ENCODE assay signal across 2 cellular contexts in the genomic region with DNA sequence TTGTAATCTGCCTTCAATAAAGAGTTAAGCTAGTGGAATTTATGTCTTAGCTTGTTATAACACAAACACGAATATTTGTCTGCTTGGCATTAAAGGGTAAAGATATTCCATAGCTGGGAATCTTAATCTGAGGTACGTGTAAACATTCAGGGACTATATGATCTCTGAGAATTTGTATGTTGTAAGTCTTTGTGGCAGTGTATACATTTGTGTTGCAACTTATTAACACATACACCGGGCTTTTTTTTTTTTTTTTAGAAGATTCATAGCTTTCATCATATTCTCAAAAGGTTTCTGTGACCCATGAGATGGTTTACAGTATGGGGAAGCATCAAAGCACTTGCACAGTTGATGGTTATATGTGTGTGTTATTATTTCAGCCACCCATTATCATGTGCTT.
TF ChIP-seq lines count a peak whose summit lies in the region.

No MANE protein-coding gene starts in this region.

TF ChIP-seq in GM23338, 12 proteins besides CTCF, POLR2A, EP300 and RAD21 (continues in another document):
- TF ChIP-seq STAT1 (IDR thresholded peaks at IDR 0.05; ENCODE audit: unreplicated experiment): no peak
- TF ChIP-seq, protein P1, sequence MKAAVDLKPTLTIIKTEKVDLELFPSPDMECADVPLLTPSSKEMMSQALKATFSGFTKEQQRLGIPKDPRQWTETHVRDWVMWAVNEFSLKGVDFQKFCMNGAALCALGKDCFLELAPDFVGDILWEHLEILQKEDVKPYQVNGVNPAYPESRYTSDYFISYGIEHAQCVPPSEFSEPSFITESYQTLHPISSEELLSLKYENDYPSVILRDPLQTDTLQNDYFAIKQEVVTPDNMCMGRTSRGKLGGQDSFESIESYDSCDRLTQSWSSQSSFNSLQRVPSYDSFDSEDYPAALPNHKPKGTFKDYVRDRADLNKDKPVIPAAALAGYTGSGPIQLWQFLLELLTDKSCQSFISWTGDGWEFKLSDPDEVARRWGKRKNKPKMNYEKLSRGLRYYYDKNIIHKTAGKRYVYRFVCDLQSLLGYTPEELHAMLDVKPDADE (IDR thresholded peaks at IDR 0.05): no peak
- TF ChIP-seq, protein P2, sequence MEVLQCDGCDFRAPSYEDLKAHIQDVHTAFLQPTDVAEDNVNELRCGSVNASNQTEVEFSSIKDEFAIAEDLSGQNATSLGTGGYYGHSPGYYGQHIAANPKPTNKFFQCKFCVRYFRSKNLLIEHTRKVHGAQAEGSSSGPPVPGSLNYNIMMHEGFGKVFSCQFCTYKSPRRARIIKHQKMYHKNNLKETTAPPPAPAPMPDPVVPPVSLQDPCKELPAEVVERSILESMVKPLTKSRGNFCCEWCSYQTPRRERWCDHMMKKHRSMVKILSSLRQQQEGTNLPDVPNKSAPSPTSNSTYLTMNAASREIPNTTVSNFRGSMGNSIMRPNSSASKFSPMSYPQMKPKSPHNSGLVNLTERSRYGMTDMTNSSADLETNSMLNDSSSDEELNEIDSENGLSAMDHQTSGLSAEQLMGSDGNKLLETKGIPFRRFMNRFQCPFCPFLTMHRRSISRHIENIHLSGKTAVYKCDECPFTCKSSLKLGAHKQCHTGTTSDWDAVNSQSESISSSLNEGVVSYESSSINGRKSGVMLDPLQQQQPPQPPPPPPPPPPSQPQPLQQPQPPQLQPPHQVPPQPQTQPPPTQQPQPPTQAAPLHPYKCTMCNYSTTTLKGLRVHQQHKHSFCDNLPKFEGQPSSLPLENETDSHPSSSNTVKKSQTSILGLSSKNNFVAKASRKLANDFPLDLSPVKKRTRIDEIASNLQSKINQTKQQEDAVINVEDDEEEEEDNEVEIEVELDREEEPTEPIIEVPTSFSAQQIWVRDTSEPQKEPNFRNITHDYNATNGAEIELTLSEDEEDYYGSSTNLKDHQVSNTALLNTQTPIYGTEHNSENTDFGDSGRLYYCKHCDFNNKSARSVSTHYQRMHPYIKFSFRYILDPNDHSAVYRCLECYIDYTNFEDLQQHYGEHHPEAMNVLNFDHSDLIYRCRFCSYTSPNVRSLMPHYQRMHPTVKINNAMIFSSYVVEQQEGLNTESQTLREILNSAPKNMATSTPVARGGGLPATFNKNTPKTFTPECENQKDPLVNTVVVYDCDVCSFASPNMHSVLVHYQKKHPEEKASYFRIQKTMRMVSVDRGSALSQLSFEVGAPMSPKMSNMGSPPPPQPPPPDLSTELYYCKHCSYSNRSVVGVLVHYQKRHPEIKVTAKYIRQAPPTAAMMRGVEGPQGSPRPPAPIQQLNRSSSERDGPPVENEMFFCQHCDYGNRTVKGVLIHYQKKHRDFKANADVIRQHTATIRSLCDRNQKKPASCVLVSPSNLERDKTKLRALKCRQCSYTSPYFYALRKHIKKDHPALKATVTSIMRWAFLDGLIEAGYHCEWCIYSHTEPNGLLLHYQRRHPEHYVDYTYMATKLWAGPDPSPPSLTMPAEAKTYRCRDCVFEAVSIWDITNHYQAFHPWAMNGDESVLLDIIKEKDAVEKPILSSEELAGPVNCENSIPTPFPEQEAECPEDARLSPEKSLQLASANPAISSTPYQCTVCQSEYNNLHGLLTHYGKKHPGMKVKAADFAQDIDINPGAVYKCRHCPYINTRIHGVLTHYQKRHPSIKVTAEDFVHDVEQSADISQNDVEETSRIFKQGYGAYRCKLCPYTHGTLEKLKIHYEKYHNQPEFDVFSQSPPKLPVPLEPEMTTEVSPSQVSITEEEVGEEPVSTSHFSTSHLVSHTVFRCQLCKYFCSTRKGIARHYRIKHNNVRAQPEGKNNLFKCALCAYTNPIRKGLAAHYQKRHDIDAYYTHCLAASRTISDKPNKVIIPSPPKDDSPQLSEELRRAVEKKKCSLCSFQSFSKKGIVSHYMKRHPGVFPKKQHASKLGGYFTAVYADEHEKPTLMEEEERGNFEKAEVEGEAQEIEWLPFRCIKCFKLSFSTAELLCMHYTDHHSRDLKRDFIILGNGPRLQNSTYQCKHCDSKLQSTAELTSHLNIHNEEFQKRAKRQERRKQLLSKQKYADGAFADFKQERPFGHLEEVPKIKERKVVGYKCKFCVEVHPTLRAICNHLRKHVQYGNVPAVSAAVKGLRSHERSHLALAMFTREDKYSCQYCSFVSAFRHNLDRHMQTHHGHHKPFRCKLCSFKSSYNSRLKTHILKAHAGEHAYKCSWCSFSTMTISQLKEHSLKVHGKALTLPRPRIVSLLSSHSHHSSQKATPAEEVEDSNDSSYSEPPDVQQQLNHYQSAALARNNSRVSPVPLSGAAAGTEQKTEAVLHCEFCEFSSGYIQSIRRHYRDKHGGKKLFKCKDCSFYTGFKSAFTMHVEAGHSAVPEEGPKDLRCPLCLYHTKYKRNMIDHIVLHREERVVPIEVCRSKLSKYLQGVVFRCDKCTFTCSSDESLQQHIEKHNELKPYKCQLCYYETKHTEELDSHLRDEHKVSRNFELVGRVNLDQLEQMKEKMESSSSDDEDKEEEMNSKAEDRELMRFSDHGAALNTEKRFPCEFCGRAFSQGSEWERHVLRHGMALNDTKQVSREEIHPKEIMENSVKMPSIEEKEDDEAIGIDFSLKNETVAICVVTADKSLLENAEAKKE (CRISPR knock-in tag; IDR thresholded peaks at IDR 0.05): no peak
- no peak for TF ChIP-seq NANOG (IDR thresholded peaks at IDR 0.05; ENCODE audit: borderline replicate concordance)
- TF ChIP-seq CREB1 (CRISPR knock-in tag; IDR thresholded peaks at IDR 0.05; ENCODE audit: low read depth): no peak
- TF ChIP-seq ZNF114 (CRISPR knock-in tag; IDR thresholded peaks at IDR 0.05): no peak
- TF ChIP-seq ZNF331 (CRISPR knock-in tag; IDR thresholded peaks at IDR 0.05; ENCODE audit: low read depth): no peak
- no peak for TF ChIP-seq EZH2 (IDR thresholded peaks at IDR 0.05; ENCODE audit: low read depth, unreplicated experiment)
- TF ChIP-seq, protein P3, sequence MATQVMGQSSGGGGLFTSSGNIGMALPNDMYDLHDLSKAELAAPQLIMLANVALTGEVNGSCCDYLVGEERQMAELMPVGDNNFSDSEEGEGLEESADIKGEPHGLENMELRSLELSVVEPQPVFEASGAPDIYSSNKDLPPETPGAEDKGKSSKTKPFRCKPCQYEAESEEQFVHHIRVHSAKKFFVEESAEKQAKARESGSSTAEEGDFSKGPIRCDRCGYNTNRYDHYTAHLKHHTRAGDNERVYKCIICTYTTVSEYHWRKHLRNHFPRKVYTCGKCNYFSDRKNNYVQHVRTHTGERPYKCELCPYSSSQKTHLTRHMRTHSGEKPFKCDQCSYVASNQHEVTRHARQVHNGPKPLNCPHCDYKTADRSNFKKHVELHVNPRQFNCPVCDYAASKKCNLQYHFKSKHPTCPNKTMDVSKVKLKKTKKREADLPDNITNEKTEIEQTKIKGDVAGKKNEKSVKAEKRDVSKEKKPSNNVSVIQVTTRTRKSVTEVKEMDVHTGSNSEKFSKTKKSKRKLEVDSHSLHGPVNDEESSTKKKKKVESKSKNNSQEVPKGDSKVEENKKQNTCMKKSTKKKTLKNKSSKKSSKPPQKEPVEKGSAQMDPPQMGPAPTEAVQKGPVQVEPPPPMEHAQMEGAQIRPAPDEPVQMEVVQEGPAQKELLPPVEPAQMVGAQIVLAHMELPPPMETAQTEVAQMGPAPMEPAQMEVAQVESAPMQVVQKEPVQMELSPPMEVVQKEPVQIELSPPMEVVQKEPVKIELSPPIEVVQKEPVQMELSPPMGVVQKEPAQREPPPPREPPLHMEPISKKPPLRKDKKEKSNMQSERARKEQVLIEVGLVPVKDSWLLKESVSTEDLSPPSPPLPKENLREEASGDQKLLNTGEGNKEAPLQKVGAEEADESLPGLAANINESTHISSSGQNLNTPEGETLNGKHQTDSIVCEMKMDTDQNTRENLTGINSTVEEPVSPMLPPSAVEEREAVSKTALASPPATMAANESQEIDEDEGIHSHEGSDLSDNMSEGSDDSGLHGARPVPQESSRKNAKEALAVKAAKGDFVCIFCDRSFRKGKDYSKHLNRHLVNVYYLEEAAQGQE (IDR thresholded peaks at IDR 0.05; ENCODE audit: unreplicated experiment): no peak
- no peak for TF ChIP-seq POLR2AphosphoS5 (IDR thresholded peaks at IDR 0.05; ENCODE audit: low read depth)

TF ChIP-seq in endothelial cell of umbilical vein, 7 proteins besides CTCF, POLR2A, EP300 and RAD21:
- TF ChIP-seq MYC (IDR thresholded peaks at IDR 0.05; ENCODE audit: low read depth, low read length) (no peak), JUN (IDR thresholded peaks at IDR 0.05; ENCODE audit: borderline replicate concordance, insufficient read depth, insufficient read length, low read depth) (no peak), POLR2AphosphoS5 (IDR thresholded peaks at IDR 0.05; ENCODE audit: insufficient read depth, low read depth, low read length) (no peak), GATA2 (IDR thresholded peaks at IDR 0.05; ENCODE audit: insufficient read depth, insufficient read length, low read depth, low read length) (no peak), FOS (IDR thresholded peaks at IDR 0.05; ENCODE audit: borderline replicate concordance, insufficient read depth, low read length) (no peak), EZH2 (IDR thresholded peaks at IDR 0.05; ENCODE audit: borderline replicate concordance, low read depth, low read length, severe bottlenecking) (no peak)
- TF ChIP-seq, protein P4, sequence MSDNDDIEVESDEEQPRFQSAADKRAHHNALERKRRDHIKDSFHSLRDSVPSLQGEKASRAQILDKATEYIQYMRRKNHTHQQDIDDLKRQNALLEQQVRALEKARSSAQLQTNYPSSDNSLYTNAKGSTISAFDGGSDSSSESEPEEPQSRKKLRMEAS (IDR thresholded peaks at IDR 0.05; ENCODE audit: insufficient read depth, insufficient read length): no peak
